In genomic region chr17:68299817-68300216, GRCh38 we compare ENCODE assay signal across 21 cellular contexts. TPM values are rescaled to one million over a fixed set of nuclear protein-coding genes. Genes with fewer than 3 reads are reported as not detected.
"Had no signal": no experiment of that assay in that cellular context is flagged by ENCODE, and none has a peak within 500 bp of the region (broad histone marks: within the 10 kb centered on the region; RNA-seq: fewer than 3 reads in every experiment).

No MANE protein-coding gene starts in this region.

- ATAC-seq: T-cell had no signal

- H3K36me3 Mint-ChIP-seq: T-cell had no signal

- H3K4me2 ChIP-seq: SK-N-SH had no signal

- DNase-seq: KBM-7, MV-4-11, NCI-H1092, NCI-H1105 treated with DMSO at 0.1 percent for 48 hours, NCI-H1417 treated with DMSO at 0.1 percent for 48 hours, NCI-H187, NCI-H2029, NCI-H2081 treated with DMSO at 0.1 percent for 48 hours, NCI-H2171, NCI-H226, NCI-H446, NCI-H510A, NCI-H524 treated with DMSO at 0.1 percent for 48 hours, NCI-H774, RPMI8226, SHP77, SK-N-SH, SW 1271, T-cell had no signal

- H3K4me3 Mint-ChIP-seq: IgD-negative memory B cell, T-cell had no signal

- FAIRE-seq: RCC 7860 had no signal

- H3K27me3 Mint-ChIP-seq: IgD-negative memory B cell, T-cell had no signal

- H3K9me3 Mint-ChIP-seq: IgD-negative memory B cell, T-cell had no signal

- H3K9me3 ChIP-seq: SK-N-SH had no signal

- H3K9ac ChIP-seq: SK-N-SH had no signal

RNA-seq across cellular contexts. Expression of gene SLC16A6, which starts 8.9 kb away (rescaled TPM):
- polyA plus RNA-seq: SK-N-SH had no signal
